Comparison of ENCODE assay signal across 12 cellular contexts in the genomic region with DNA sequence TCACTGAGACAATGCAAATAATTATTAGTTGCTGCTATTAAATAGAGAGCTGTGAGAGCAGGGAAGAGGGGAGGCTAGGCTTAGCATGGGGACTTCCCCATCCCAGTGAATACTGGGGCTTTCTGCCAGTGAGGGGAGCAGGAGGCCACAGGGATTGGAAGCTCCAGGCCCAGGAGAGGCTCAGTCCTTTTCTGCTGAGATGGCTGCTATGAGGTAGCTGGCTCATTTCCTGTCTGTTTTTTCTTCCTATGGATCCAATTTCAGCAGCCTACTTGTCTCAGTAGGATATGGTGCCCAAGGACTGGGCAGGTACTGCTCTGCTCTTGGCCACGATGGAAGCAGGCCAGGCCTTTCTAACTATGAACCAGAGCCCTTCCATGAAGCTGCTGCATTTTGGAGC. TPM values are rescaled to one million over a fixed set of nuclear protein-coding genes. Genes with fewer than 3 reads are reported as not detected.
DNase-seq lines count a peak whose midpoint lies in the region; ATAC-seq and TF ChIP-seq lines count a peak whose summit lies in the region.
"Had no signal": no experiment of that assay in that cellular context is flagged by ENCODE, and none has a peak within 500 bp of the region (broad histone marks: within the 10 kb centered on the region; RNA-seq: fewer than 3 reads in every experiment).

No MANE protein-coding gene starts in this region.

- H3K4me3 ChIP-seq in choroid plexus epithelial cell (ENCODE audit: low read depth, low read length) (no peak overlapping the region), gastrocnemius medialis (no peak overlapping the region)
- H3K4me3 ChIP-seq: vagina had no signal

- DNase-seq in NCI-H82 (lab: John Stamatoyannopoulos, UW) (peak; percentile 69), NCI-H82 treated with DMSO at 0.1 percent for 48 hours (lab: John Stamatoyannopoulos, UW; ENCODE audit: unreplicated experiment) (no peak), NCI-H226 (peak; percentile 38), choroid plexus epithelial cell (ENCODE audit: low read depth) (peak; percentile 57), gastrocnemius medialis (no peak), left ventricle myocardium superior (no peak)
- DNase-seq: activated CD8-positive, alpha-beta memory T cell treated with anti-CD3 and anti-CD28 coated beads, Interleukin-2, amount 50 U/mL, for 48 hours; MV-4-11 had no signal

- ATAC-seq in gastrocnemius medialis (peak; percentile 38 to 46), GM21619 (IDR thresholded peaks at IDR 0.05; ENCODE audit: unreplicated experiment) (no peak), left ventricle myocardium superior (no peak), HG02571 (IDR thresholded peaks at IDR 0.05; ENCODE audit: unreplicated experiment) (no peak)

- no peak for TF ChIP-seq POLR2A in gastrocnemius medialis (IDR thresholded peaks at IDR 0.05)

- peak overlapping the region in 3 of 4 donors; percentile 5 to 43 (median 9) for H3K27ac ChIP-seq in gastrocnemius medialis
- H3K27ac ChIP-seq: vagina had no signal

- peaks cover 0 to 4% of the 10 kb centered on the region in 2 donors for H3K36me3 ChIP-seq in gastrocnemius medialis

- H3K4me1 ChIP-seq in gastrocnemius medialis = peaks cover 9 to 12% of the 10 kb centered on the region in 2 donors

- no peaks in the 10 kb centered on the region for H3K27me3 ChIP-seq in gastrocnemius medialis
- H3K27me3 ChIP-seq: vagina had no signal

- intact Hi-C loops in gastrocnemius medialis (cut with DNase I; ENCODE audit: low total_unique reads) (no loop called here), left ventricle myocardium superior (cut with micrococcal nuclease) (no loop called here)

- TF ChIP-seq CTCF in choroid plexus epithelial cell (conservative IDR thresholded peaks at IDR 0.05; ENCODE audit: low read depth, low read length) (no peak), gastrocnemius medialis (IDR thresholded peaks at IDR 0.05 in 4 of 5, conservative IDR thresholded peaks at IDR 0.05 in 1 of 5) (no peak)

- H3K9me3 ChIP-seq in gastrocnemius medialis = no peaks in the 10 kb centered on the region
- H3K9me3 ChIP-seq: vagina had no signal

- in situ Hi-C loops in gastrocnemius medialis (cut with MboI; ENCODE audit: low sequenced_read_pairs in 4 of 4) = loop anchor here (5.0 to 25.0 kb wide), 5 partner anchors 99 to 266 kb away; a partner anchor contains a TSS

RNA-seq across cellular contexts. Expression of a gene that starts 10.0 kb away (rescaled TPM):
- total RNA-seq in gastrocnemius medialis (10 to 100 TPM in 2 of 4 donors, 1 to 10 TPM in 2; 4.7 to 20.7 (median 13.7) TPM), left ventricle myocardium superior (21.4 TPM)

RNA-seq across cellular contexts. Expression of a gene that starts 20.8 kb away (rescaled TPM):
- 1 to 10 TPM; 1.4 to 3.7 (median 2.1) TPM for total RNA-seq in gastrocnemius medialis
- 2.0 TPM for total RNA-seq in left ventricle myocardium superior

RNA-seq across cellular contexts. Expression of a gene that starts 37.0 kb away (rescaled TPM):
- total RNA-seq in gastrocnemius medialis (not detected), left ventricle myocardium superior (not detected)
- total RNA-seq: omental fat pad had no signal

Comparison
In these comparisons a context has a peak if more than half of its experiments do, and no peak if none do; other contexts are left out.
1. DNase-seq: peak in NCI-H82 (single experiment), NCI-H226 (single experiment) and choroid plexus epithelial cell (single experiment); none in NCI-H82 treated with DMSO at 0.1 percent for 48 hours (single experiment), gastrocnemius medialis (0 of 2) and left ventricle myocardium superior (single experiment).
2. ATAC-seq: peak in gastrocnemius medialis (2 of 2); none in GM21619 (single experiment), left ventricle myocardium superior (single experiment) and HG02571 (single experiment).